In the genomic region with DNA sequence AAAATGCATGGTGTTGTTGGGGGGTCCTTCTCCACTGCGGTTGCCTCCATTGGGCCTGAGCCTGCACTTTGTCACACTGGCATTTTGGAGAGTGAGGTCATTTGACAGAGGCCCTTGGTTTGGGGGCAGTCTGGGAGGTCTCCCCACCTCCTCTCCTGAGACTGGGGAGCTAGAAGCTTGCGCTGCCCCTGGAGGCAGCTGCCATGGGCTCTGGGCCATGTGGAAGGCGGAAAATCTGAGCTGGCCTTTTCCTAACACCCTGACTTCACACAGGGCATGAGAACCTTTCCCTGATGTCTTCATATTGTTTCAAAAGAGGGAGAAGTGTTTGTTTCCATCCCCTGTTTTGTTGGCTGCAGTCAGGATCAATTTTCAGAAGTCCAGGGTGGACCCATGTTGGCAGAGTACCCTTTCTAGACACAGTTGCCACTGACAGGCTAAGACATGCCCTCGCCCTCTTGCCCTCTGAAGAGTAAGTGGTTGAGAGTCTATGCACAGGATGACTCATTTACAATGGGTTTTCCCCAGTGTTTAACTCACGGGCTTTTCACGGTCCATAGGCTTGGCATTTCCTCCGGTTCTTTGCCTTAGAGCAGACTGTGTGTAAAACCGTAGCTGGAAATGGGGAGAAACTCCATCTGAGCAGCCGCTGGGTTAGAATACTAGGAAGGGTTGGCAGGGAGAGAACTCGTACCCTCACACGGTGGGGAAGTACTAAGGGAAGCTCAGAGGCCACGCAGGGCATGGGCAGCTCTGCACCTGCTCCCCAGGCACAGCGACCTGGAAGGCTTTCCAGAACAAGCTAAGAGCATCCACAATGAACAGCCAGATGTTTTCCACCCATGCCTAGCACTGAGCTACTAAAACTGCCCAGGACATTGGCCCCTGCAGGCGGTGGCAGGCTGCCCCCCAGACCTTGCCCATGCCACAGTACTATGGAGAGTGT, we compare ENCODE assay signal across 9 cellular contexts.
DNase-seq lines count a peak whose midpoint lies in the region; ATAC-seq, FAIRE-seq and TF ChIP-seq lines count a peak whose summit lies in the region.
"Had no signal": no experiment of that assay in that cellular context is flagged by ENCODE, and none has a peak within 500 bp of the region (broad histone marks: within the 10 kb centered on the region; RNA-seq: fewer than 3 reads in every experiment).

No MANE protein-coding gene starts in this region.

- FAIRE-seq in urothelium cell line (lab: Jason Lieb, UNC): peak; percentile 95
- FAIRE-seq: TTC549 had no signal

- peak; percentile 14 for DNase-seq in stimulated activated CD4-positive, alpha-beta T cell treated with anti-CD3 and anti-CD28 coated beads, Interleukin-15, amount 100 ng/mL, for 24 hours
- DNase-seq in stimulated activated CD4-positive, alpha-beta T cell treated with anti-CD3 and anti-CD28 coated beads, Interleukin-4, amount 100 ng/mL, for 1 hour: no peak
- DNase-seq in choroid plexus epithelial cell (ENCODE audit: low read depth) (peak; percentile 19), urothelium cell line (ENCODE audit: low spot score) (peak; percentile 79), HuH-7 (ENCODE audit: low spot score) (no peak), COR-L47 (lab: John Stamatoyannopoulos, UW) (no peak), GDM1 (lab: John Stamatoyannopoulos, UW) (no peak)

- ATAC-seq in HG03520 (IDR thresholded peaks at IDR 0.05; ENCODE audit: unreplicated experiment): peak; percentile 65

- no peak overlapping the region for H3K4me3 ChIP-seq in choroid plexus epithelial cell (ENCODE audit: low read depth, low read length)

- no peak for TF ChIP-seq CTCF in choroid plexus epithelial cell (conservative IDR thresholded peaks at IDR 0.05; ENCODE audit: low read depth, low read length)

Comparison
In these comparisons a context has a peak if more than half of its experiments do, and no peak if none do; other contexts are left out.
1. DNase-seq: peak in stimulated activated CD4-positive, alpha-beta T cell treated with anti-CD3 and anti-CD28 coated beads, Interleukin-15, amount 100 ng/mL, for 24 hours (single experiment), choroid plexus epithelial cell (single experiment) and urothelium cell line (single experiment); none in stimulated activated CD4-positive, alpha-beta T cell treated with anti-CD3 and anti-CD28 coated beads, Interleukin-4, amount 100 ng/mL, for 1 hour (single experiment), HuH-7 (single experiment), COR-L47 (single experiment) and GDM1 (single experiment).